7 cellular contexts compared by ENCODE assay signal in genomic region chr19:28710278-28710677, GRCh38.
DNase-seq lines count a peak whose midpoint lies in the region; ATAC-seq, FAIRE-seq and TF ChIP-seq lines count a peak whose summit lies in the region.

No MANE protein-coding gene starts in this region.

- no peak overlapping the region for H3K27ac Mint-ChIP-seq in stimulated activated effector memory CD8-positive, alpha-beta T cell treated with anti-CD3 and anti-CD28 coated beads, Interleukin-12 subunit alpha, Interleukin-12 subunit beta, amount 100 ng/mL, for 72 hours

- no peak overlapping the region for H3K4me3 Mint-ChIP-seq in stimulated activated effector memory CD8-positive, alpha-beta T cell treated with anti-CD3 and anti-CD28 coated beads, Interleukin-12 subunit alpha, Interleukin-12 subunit beta, amount 100 ng/mL, for 72 hours

- H3K4me1 Mint-ChIP-seq in stimulated activated effector memory CD8-positive, alpha-beta T cell treated with anti-CD3 and anti-CD28 coated beads, Interleukin-12 subunit alpha, Interleukin-12 subunit beta, amount 100 ng/mL, for 72 hours: no peaks in the 10 kb centered on the region

- H3K36me3 ChIP-seq in GM06990 (ENCODE audit: control insufficient read depth, insufficient read depth, low read length) (no peaks in the 10 kb centered on the region), small intestine (ENCODE audit: control insufficient read depth in 2 of 2, insufficient read depth in 2 of 2, low read length in 2 of 2) (no peaks in the 10 kb centered on the region)

- no peaks in the 10 kb centered on the region for H3K36me3 Mint-ChIP-seq in stimulated activated effector memory CD8-positive, alpha-beta T cell treated with anti-CD3 and anti-CD28 coated beads, Interleukin-12 subunit alpha, Interleukin-12 subunit beta, amount 100 ng/mL, for 72 hours

- H3K27ac ChIP-seq in small intestine (ENCODE audit: low read depth in 1 of 2, low read length in 1 of 2): no peak overlapping the region

- no peak for ATAC-seq in GM21423 (IDR thresholded peaks at IDR 0.05; ENCODE audit: unreplicated experiment)
- ATAC-seq in stimulated activated effector memory CD8-positive, alpha-beta T cell treated with anti-CD3 and anti-CD28 coated beads, Interleukin-12 subunit alpha, Interleukin-12 subunit beta, amount 100 ng/mL, for 72 hours: no peak

- H3K4me3 ChIP-seq in GM06990 (replicated peaks; ENCODE audit: low read depth, low read length) (no peak overlapping the region), small intestine (ENCODE audit: low read depth in 1 of 2, low read length in 2 of 2) (no peak overlapping the region)

- peak; percentile 84 for FAIRE-seq in small intestine (lab: Jason Lieb, UNC)

- no peaks in the 10 kb centered on the region for H3K9me3 ChIP-seq in small intestine (ENCODE audit: control insufficient read depth, low read depth)

- TF ChIP-seq CTCF in GM06990 (IDR thresholded peaks at IDR 0.05; ENCODE audit: insufficient read depth, low read length, poor library complexity, severe bottlenecking): peak; percentile 50

- H3K9me3 Mint-ChIP-seq in stimulated activated effector memory CD8-positive, alpha-beta T cell treated with anti-CD3 and anti-CD28 coated beads, Interleukin-12 subunit alpha, Interleukin-12 subunit beta, amount 100 ng/mL, for 72 hours: no peaks in the 10 kb centered on the region

- 1 to 12% (median 2%) methylated on average over 3 of the region's 3 CpGs for WGBS in small intestine, 3 donors

- H3K27me3 ChIP-seq in GM06990 (replicated peaks; ENCODE audit: control insufficient read depth, insufficient read depth, low read length): no peaks in the 10 kb centered on the region
- H3K27me3 ChIP-seq in small intestine (ENCODE audit: control insufficient read depth in 2 of 2, insufficient read depth in 2 of 2, low read length in 2 of 2): peaks cover 0 to 3% of the 10 kb centered on the region in 2 donors

- DNase-seq in GM06990 (ENCODE audit: extremely low read depth, insufficient read length): peak; percentile 6
- peak; percentile 66 for DNase-seq in NCI-H1436 (lab: John Stamatoyannopoulos, UW)
- DNase-seq in SW480 (ENCODE audit: low spot score): peak; percentile 65
- DNase-seq in germinal center (ENCODE audit: low spot score): peak; percentile 10
- DNase-seq in small intestine: peak; percentile 58
- no peak for DNase-seq in stimulated activated effector memory CD8-positive, alpha-beta T cell treated with anti-CD3 and anti-CD28 coated beads, Interleukin-12 subunit alpha, Interleukin-12 subunit beta, amount 100 ng/mL, for 72 hours (ENCODE audit: low spot score in 2 of 2)

- H3K4me1 ChIP-seq in small intestine (ENCODE audit: control insufficient read depth in 2 of 2, insufficient read depth in 1 of 2, low read depth in 1 of 2, low read length in 1 of 2): no peaks in the 10 kb centered on the region

Comparison
In these comparisons a context has a peak if more than half of its experiments do, and no peak if none do; other contexts are left out.
1. DNase-seq: peak in GM06990 (single experiment), NCI-H1436 (single experiment), SW480 (single experiment), germinal center (single experiment) and small intestine (single experiment); none in stimulated activated effector memory CD8-positive, alpha-beta T cell treated with anti-CD3 and anti-CD28 coated beads, Interleukin-12 subunit alpha, Interleukin-12 subunit beta, amount 100 ng/mL, for 72 hours (0 of 2).